ENCODE assay signal across 21 cellular contexts in genomic region chrX:53285591-53285990, GRCh38.
"Had no signal": no experiment of that assay in that cellular context is flagged by ENCODE, and none has a peak within 500 bp of the region (broad histone marks: within the 10 kb centered on the region; RNA-seq: fewer than 3 reads in every experiment).

No MANE protein-coding gene starts in this region.

- H3K27ac ChIP-seq: breast epithelium, testis had no signal

- H3K4me1 ChIP-seq: testis had no signal

- ATAC-seq: esophagus mucosa; heart left ventricle; left ventricle myocardium superior; naive thymus-derived CD4-positive, alpha-beta T cell; right cardiac atrium; stimulated activated naive CD8-positive, alpha-beta T cell treated with anti-CD3 and anti-CD28 coated beads, Interleukin-15, Interleukin-2, amounts not matched to agents 100 U/mL and 50 U/mL, for 24 hours had no signal

- H3K36me3 Mint-ChIP-seq: activated naive CD4-positive, alpha-beta T cell treated with anti-CD3 and anti-CD28 coated beads, Interleukin-2, amount 10 ng/mL, durations not matched to agents 7 days and 5 days; mesothelial cell of epicardium; naive thymus-derived CD4-positive, alpha-beta T cell had no signal

- H3K4me3 ChIP-seq: breast epithelium, heart left ventricle, testis had no signal

- H3K27ac Mint-ChIP-seq: activated T-cell treated with anti-CD3 and anti-CD28 coated beads, Interleukin-2, amount 50 U/mL, for 24 hours; endodermal cell; mesothelial cell of epicardium had no signal

- H3K27me3 ChIP-seq: testis had no signal

- H3K9me3 ChIP-seq: breast epithelium, heart left ventricle, testis had no signal

- H3K9me3 Mint-ChIP-seq: activated naive CD4-positive, alpha-beta T cell treated with anti-CD3 and anti-CD28 coated beads, Interleukin-2, amount 10 ng/mL, durations not matched to agents 7 days and 5 days; activated T-cell treated with anti-CD3 and anti-CD28 coated beads, Interleukin-2, amount 50 U/mL, for 24 hours; naive thymus-derived CD4-positive, alpha-beta T cell had no signal

- H3K27me3 Mint-ChIP-seq: naive thymus-derived CD4-positive, alpha-beta T cell had no signal

- H3K36me3 ChIP-seq: breast epithelium, heart left ventricle had no signal

- DNase-seq: activated CD4-positive, alpha-beta T cell treated with anti-CD3 and anti-CD28 coated beads for 4 hours; activated CD4-positive, alpha-beta T cell treated with anti-CD3 and anti-CD28 coated beads, Interleukin-2, amount 50 U/mL, for 4 hours; activated CD8-positive, alpha-beta memory T cell treated with anti-CD3 and anti-CD28 coated beads, Interleukin-2, amount 50 U/mL, for 48 hours; activated gamma-delta T cell; activated naive CD4-positive, alpha-beta T cell treated with anti-CD3 and anti-CD28 coated beads, Interleukin-2, amount 10 ng/mL, durations not matched to agents 7 days and 5 days; activated T-cell treated with anti-CD3 and anti-CD28 coated beads, Interleukin-2, amount 50 U/mL, for 24 hours; central memory CD4-positive, alpha-beta T cell; endodermal cell; foreskin fibroblast; heart left ventricle; left ventricle myocardium superior; naive thymus-derived CD4-positive, alpha-beta T cell; right cardiac atrium; stimulated activated CD4-positive, alpha-beta T cell treated with anti-CD3 and anti-CD28 coated beads, Interleukin-12 subunit alpha, Interleukin-12 subunit beta, amount 100 ng/mL, for 4 hours; stimulated activated CD4-positive, alpha-beta T cell treated with anti-CD3 and anti-CD28 coated beads, Interleukin-4, amount 100 ng/mL, for 1 hour; stimulated activated naive CD8-positive, alpha-beta T cell treated with anti-CD3 and anti-CD28 coated beads, Interleukin-15, Interleukin-2, amounts not matched to agents 100 U/mL and 50 U/mL, for 24 hours; testis; trophoblast cell had no signal

- H3K4me3 Mint-ChIP-seq: activated naive CD4-positive, alpha-beta T cell treated with anti-CD3 and anti-CD28 coated beads, Interleukin-2, amount 10 ng/mL, durations not matched to agents 7 days and 5 days; activated T-cell treated with anti-CD3 and anti-CD28 coated beads, Interleukin-2, amount 50 U/mL, for 24 hours; endodermal cell; mesothelial cell of epicardium had no signal
